In genomic region chr3:9889405-9889804, GRCh38 we compare ENCODE assay signal across 21 cellular contexts. TPM values are rescaled to one million over a fixed set of nuclear protein-coding genes. Genes with fewer than 3 reads are reported as not detected.
DNase-seq lines count a peak whose midpoint lies in the region; ATAC-seq and TF ChIP-seq lines count a peak whose summit lies in the region.
"Had no signal": no experiment of that assay in that cellular context is flagged by ENCODE, and none has a peak within 500 bp of the region (broad histone marks: within the 10 kb centered on the region; RNA-seq: fewer than 3 reads in every experiment).

No MANE protein-coding gene starts in this region.

- no peak overlapping the region for H3K14ac ChIP-seq in IMR-90 (replicated peaks; ENCODE audit: low read depth, low read length)

- H3K9me3 Mint-ChIP-seq in CD8-positive, alpha-beta T cell: no peaks in the 10 kb centered on the region
- H3K9me3 Mint-ChIP-seq in activated naive CD8-positive, alpha-beta T cell (ENCODE audit: low read depth): no peaks in the 10 kb centered on the region
- no peaks in the 10 kb centered on the region for H3K9me3 Mint-ChIP-seq in natural killer cell
- H3K9me3 Mint-ChIP-seq: activated naive CD8-positive, alpha-beta T cell treated with anti-CD3 and anti-CD28 coated beads, Interleukin-2, amount 10 ng/mL, durations not matched to agents 7 days and 5 days had no signal

- peaks cover 16% of the 10 kb centered on the region for H3K4me1 ChIP-seq in CD8-positive, alpha-beta T cell (ENCODE audit: insufficient read depth, low read length)
- peaks cover 4% of the 10 kb centered on the region for H3K4me1 ChIP-seq in IMR-90 (ENCODE audit: control insufficient read depth, insufficient read depth, low read length)

- no peak overlapping the region; a peak in 1 of 4 replicates for H4K8ac ChIP-seq in IMR-90 (ENCODE audit: low read depth in 2 of 2, low read length in 2 of 2)

- H3K18ac ChIP-seq in IMR-90 (ENCODE audit: low read depth, low read length): no peak overlapping the region

- H3K4me1 Mint-ChIP-seq in CD8-positive, alpha-beta T cell (ENCODE audit: low read depth): peaks cover 34% of the 10 kb centered on the region
- H3K4me1 Mint-ChIP-seq in activated naive CD8-positive, alpha-beta T cell (ENCODE audit: low read depth): peaks cover 32% of the 10 kb centered on the region
- H3K4me1 Mint-ChIP-seq in natural killer cell: peaks cover 31 to 45% of the 10 kb centered on the region in 2 donors

- H3K27ac ChIP-seq in CD8-positive, alpha-beta T cell (ENCODE audit: low read depth, low read length): no peak overlapping the region
- H3K27ac ChIP-seq in IMR-90 (ENCODE audit: insufficient read depth, low read length): no peak overlapping the region

- no peak overlapping the region for H2AK9ac ChIP-seq in IMR-90 (replicated peaks; ENCODE audit: low read depth, low read length, poor library complexity)

- DNase-seq in CD8-positive, alpha-beta T cell: no peak
- DNase-seq in IMR-90 (no peak), natural killer cell (no peak), NK-92 (lab: John Stamatoyannopoulos, UW; ENCODE audit: unreplicated experiment) (no peak), LoVo (ENCODE audit: low spot score) (no peak)
- DNase-seq: activated naive CD8-positive, alpha-beta T cell treated with anti-CD3 and anti-CD28 coated beads, Interleukin-2, amount 10 ng/mL, durations not matched to agents 7 days and 5 days; DMS53; heart left ventricle; midbrain; NCI-H1930; stimulated activated CD4-positive, alpha-beta T cell treated with anti-CD3 and anti-CD28 coated beads, Interleukin-4, amount 100 ng/mL, for 24 hours; stimulated activated CD8-positive, alpha-beta memory T cell treated with anti-CD3 and anti-CD28 coated beads, Interleukin-4, amount 100 ng/mL, for 48 hours; thyroid gland had no signal

- peaks cover 16 to 30% of the 10 kb centered on the region in 2 experiments for H3K79me1 ChIP-seq in IMR-90 (ENCODE audit: low read depth in 1 of 2, low read length in 2 of 2)

- H3K23ac ChIP-seq in IMR-90 (ENCODE audit: low read depth, low read length): no peak overlapping the region

- POLR2A ChIA-PET in CD8-positive, alpha-beta T cell (lab: Charles Lee): interaction anchor here (2.4 to 3.3 kb wide), 2 partner anchors 43 to 46 kb away, joined by 7 to 33 read pairs; partner anchors contain the start of genes CRELD1 and RPUSD3
- POLR2A ChIA-PET in IMR-90 (lab: Charles Lee; ENCODE audit: unreplicated experiment): no interaction called here

- 0 out of 2 replicates have a peak, but pooled peaks cover 6% of the 10 kb centered on the region for H3K9me1 ChIP-seq in IMR-90 (ENCODE audit: insufficient read depth, low read length)

- no peaks in the 10 kb centered on the region; the same call in 1 of the 2 replicates for H4K20me1 ChIP-seq in IMR-90 (ENCODE audit: insufficient read depth, low read length)

- CTCF ChIA-PET in CD8-positive, alpha-beta T cell (lab: Charles Lee): interaction anchor here (0.9 kb wide), 2 partner anchors 9 to 43 kb away, joined by 3 to 4 read pairs; no protein-coding TSS in a partner anchor
- CTCF ChIA-PET in IMR-90 (lab: Yijun Ruan, JAX): no interaction called here

- intact Hi-C loops in CD8-positive, alpha-beta T cell (cut with DNase I, micrococcal nuclease): loop anchor here in 1 of 2 experiments (1.0 to 5.0 kb wide), 2 partner anchors 45 to 142 kb away; partner anchors contain the start of genes OGG1 and RPUSD3
- intact Hi-C loops in IMR-90 (cut with micrococcal nuclease) (no loop called here), natural killer cell (cut with micrococcal nuclease) (no loop called here)

- TF ChIP-seq CTCF in CD8-positive, alpha-beta T cell (IDR thresholded peaks at IDR 0.05): no peak
- TF ChIP-seq CTCF in IMR-90 (conservative IDR thresholded peaks at IDR 0.05; ENCODE audit: low read depth, low read length) (no peak), natural killer cell (IDR thresholded peaks at IDR 0.05) (no peak)

- H3K4me2 ChIP-seq in IMR-90 (ENCODE audit: low read depth, low read length): no peak overlapping the region

- peaks cover 28% of the 10 kb centered on the region for H3K36me3 Mint-ChIP-seq in CD8-positive, alpha-beta T cell
- peaks cover 22% of the 10 kb centered on the region for H3K36me3 Mint-ChIP-seq in activated naive CD8-positive, alpha-beta T cell
- peaks cover 6% of the 10 kb centered on the region for H3K36me3 Mint-ChIP-seq in natural killer cell

- H3K4me3 ChIP-seq in CD8-positive, alpha-beta T cell (ENCODE audit: low read depth, low read length): no peak overlapping the region
- H3K4me3 ChIP-seq in IMR-90 (ENCODE audit: insufficient read depth, low read depth, low read length): no peak overlapping the region

- no peak for ATAC-seq in CD8-positive, alpha-beta T cell
- ATAC-seq in IMR-90 (ENCODE audit: low read depth) (no peak), natural killer cell (no peak), GM19397 (IDR thresholded peaks at IDR 0.05; ENCODE audit: unreplicated experiment) (no peak)

- no peak overlapping the region for H2BK15ac ChIP-seq in IMR-90 (ENCODE audit: low read depth, low read length)

- H2AK5ac ChIP-seq in IMR-90 (ENCODE audit: low read depth, low read length): no peak overlapping the region; the same call in 1 of the 2 replicates

- 0 out of 2 replicates have a peak overlapping the region, but pooled peaks have one; percentile 75 for H4K5ac ChIP-seq in IMR-90 (ENCODE audit: low read depth, low read length)

- H4K91ac ChIP-seq in IMR-90 (ENCODE audit: insufficient read depth, low read depth, low read length): no peak overlapping the region

- TF ChIP-seq POLR2A in IMR-90 (IDR thresholded peaks at IDR 0.05; ENCODE audit: low read depth, low read length): no peak

- peak overlapping the region; percentile 34; the same call in 1 of the 2 replicates for H2BK120ac ChIP-seq in IMR-90 (ENCODE audit: low read depth, low read length)

- no peak overlapping the region for H2BK20ac ChIP-seq in IMR-90 (ENCODE audit: low read depth, low read length)

- no peak for TF ChIP-seq RAD21 in IMR-90 (IDR thresholded peaks at IDR 0.05; ENCODE audit: low read length)

- H2BK5ac ChIP-seq in IMR-90 (ENCODE audit: low read depth, low read length, poor library complexity, severe bottlenecking): no peak overlapping the region

- H3K27me3 Mint-ChIP-seq in CD8-positive, alpha-beta T cell (ENCODE audit: low read depth): no peaks in the 10 kb centered on the region
- H3K27me3 Mint-ChIP-seq in activated naive CD8-positive, alpha-beta T cell: no peaks in the 10 kb centered on the region
- no peaks in the 10 kb centered on the region for H3K27me3 Mint-ChIP-seq in natural killer cell (ENCODE audit: low read depth in 2 of 2)
- H3K27me3 Mint-ChIP-seq: activated naive CD8-positive, alpha-beta T cell treated with anti-CD3 and anti-CD28 coated beads, Interleukin-2, amount 10 ng/mL, durations not matched to agents 7 days and 5 days had no signal

- dilution Hi-C loops in IMR-90 (cut with HindIII; ENCODE audit: low sequenced_read_pairs, unreplicated experiment): no loop called here

- H3K27me3 ChIP-seq in CD8-positive, alpha-beta T cell (ENCODE audit: insufficient read depth, low read length): no peaks in the 10 kb centered on the region
- H3K27me3 ChIP-seq in IMR-90 (ENCODE audit: control insufficient read depth, insufficient read depth, low read length): no peaks in the 10 kb centered on the region
- H3K27me3 ChIP-seq: BLaER1, heart left ventricle, thyroid gland had no signal

- WGBS in IMR-90 (ENCODE audit: extremely low coverage in 2 of 2, insufficient read length in 1 of 2), 2 experiments: no CpG with 5 or more reads among the region's 5 CpGs

- peak overlapping the region; percentile 55 for H3K4me3 Mint-ChIP-seq in CD8-positive, alpha-beta T cell
- H3K4me3 Mint-ChIP-seq in activated naive CD8-positive, alpha-beta T cell: peak overlapping the region; percentile 93
- peak overlapping the region; percentile 99 for H3K4me3 Mint-ChIP-seq in natural killer cell

- peaks cover 11% of the 10 kb centered on the region for H3K36me3 ChIP-seq in CD8-positive, alpha-beta T cell (ENCODE audit: insufficient read depth, low read length)
- peaks cover 13% of the 10 kb centered on the region for H3K36me3 ChIP-seq in IMR-90 (ENCODE audit: control insufficient read depth, insufficient read depth, low read length)

- no peak overlapping the region for H3K9ac ChIP-seq in IMR-90 (ENCODE audit: low read depth, low read length)
- H3K9ac ChIP-seq: parathyroid adenoma had no signal

- 0 out of 2 replicates have a peak overlapping the region, but pooled peaks have one; percentile 5 for H3K4ac ChIP-seq in IMR-90 (ENCODE audit: low read depth, low read length)

- no peaks in the 10 kb centered on the region for H3K9me3 ChIP-seq in CD8-positive, alpha-beta T cell (ENCODE audit: low read length)
- H3K9me3 ChIP-seq in IMR-90 (ENCODE audit: control insufficient read depth, insufficient read depth, low read length): no peaks in the 10 kb centered on the region
- H3K9me3 ChIP-seq: BLaER1, HAP-1, heart left ventricle, thyroid gland had no signal

- H2AFZ ChIP-seq in IMR-90 (replicated peaks; ENCODE audit: low read length, poor library complexity): peak overlapping the region; percentile 28

- BruUV-seq in IMR-90 (replicated peaks; lab: Mats Ljungman, UMichigan): no TSS peak

- in situ Hi-C loops in IMR-90 (cut with MboI; ENCODE audit: low sequenced_read_pairs): no loop called here

- H3K56ac ChIP-seq in IMR-90 (ENCODE audit: extremely low read depth, insufficient read depth, low read length): no peak overlapping the region

- H3K27ac Mint-ChIP-seq in CD8-positive, alpha-beta T cell: peak overlapping the region; percentile 77
- peak overlapping the region; percentile 94 for H3K27ac Mint-ChIP-seq in activated naive CD8-positive, alpha-beta T cell
- peak overlapping the region in 1 of 2 donors; percentile 98 for H3K27ac Mint-ChIP-seq in natural killer cell

RNA-seq across cellular contexts. Expression of gene JAGN1, which starts 1.0 kb away (rescaled TPM):
- 10 to 100 TPM; 13.4 to 14.5 TPM for total RNA-seq in CD8-positive, alpha-beta T cell
- total RNA-seq in IMR-90 (2012; rRNA removed): 39.3 and 40.5 TPM in 2 replicates
- 30.3 and 32.7 TPM in 2 replicates for polyA plus RNA-seq in IMR-90 (2012; rRNA removed)
- polyA plus RNA-seq in IMR-90 (2012; cell fraction: cytosol; rRNA removed): 17.6 and 44.6 TPM in 2 replicates
- 8.8 and 13.0 TPM in 2 replicates for polyA plus RNA-seq in IMR-90 (2012; cell fraction: nucleus; rRNA removed; ENCODE audit: low replicate concordance)
- 10 to 100 TPM; 15.4 to 16.6 (median 15.5) TPM for total RNA-seq in natural killer cell

RNA-seq across cellular contexts. Expression of gene CIDEC, which starts 9.4 kb away (rescaled TPM):
- not detected for total RNA-seq in CD8-positive, alpha-beta T cell
- total RNA-seq in IMR-90 (2012; rRNA removed) (not detected in 2 replicates), natural killer cell (not detected)
- 0.09 TPM in 1 of 2 replicates, not detected in the other for polyA plus RNA-seq in IMR-90 (2012; rRNA removed)
- 0.07 and 0.11 TPM in 2 replicates for polyA plus RNA-seq in IMR-90 (2012; cell fraction: cytosol; rRNA removed)
- polyA plus RNA-seq in IMR-90 (2012; cell fraction: nucleus; rRNA removed; ENCODE audit: low replicate concordance): not detected in 2 replicates
- total RNA-seq: activated CD8-positive, alpha-beta memory T cell treated with anti-CD3 and anti-CD28 coated beads for 36 hours; activated naive CD8-positive, alpha-beta T cell treated with anti-CD3 and anti-CD28 coated beads, Interleukin-2, amount 10 ng/mL, durations not matched to agents 7 days and 5 days; kidney epithelial cell; NCI-H460 had no signal

RNA-seq across cellular contexts. Expression of gene IL17RE, which starts 13.2 kb away (rescaled TPM):
- total RNA-seq in CD8-positive, alpha-beta T cell: 1 to 10 TPM; 2.5 to 3.1 TPM
- 0.90 and 1.1 TPM in 2 replicates for total RNA-seq in IMR-90 (2012; rRNA removed)
- polyA plus RNA-seq in IMR-90 (2012; rRNA removed): 7.2 and 8.6 TPM in 2 replicates
- 2.9 and 4.4 TPM in 2 replicates for polyA plus RNA-seq in IMR-90 (2012; cell fraction: cytosol; rRNA removed)
- polyA plus RNA-seq in IMR-90 (2012; cell fraction: nucleus; rRNA removed; ENCODE audit: low replicate concordance): 14.6 and 32.4 TPM in 2 replicates
- total RNA-seq in natural killer cell: 1 to 10 TPM in 2 of 3 donors, under 1 TPM in 1; 0.28 to 2.5 (median 1.5) TPM

RNA-seq across cellular contexts. Expression of gene IL17RC, which starts 27.5 kb away (rescaled TPM):
- under 1 TPM; 0.71 to 0.83 TPM for total RNA-seq in CD8-positive, alpha-beta T cell
- total RNA-seq in IMR-90 (2012; rRNA removed) (18.9 and 20.8 TPM in 2 replicates), natural killer cell (1 to 10 TPM in 2 of 3 donors, under 1 TPM in 1; 0.77 to 1.5 (median 1.2) TPM)
- polyA plus RNA-seq in IMR-90 (2012; rRNA removed): 28.3 and 29.9 TPM in 2 replicates
- polyA plus RNA-seq in IMR-90 (2012; cell fraction: cytosol; rRNA removed): 30.0 and 33.9 TPM in 2 replicates
- polyA plus RNA-seq in IMR-90 (2012; cell fraction: nucleus; rRNA removed; ENCODE audit: low replicate concordance): 64.3 and 129 TPM in 2 replicates

RNA-seq across cellular contexts. Expression of gene CRELD1, which starts 44.2 kb away (rescaled TPM):
- total RNA-seq in CD8-positive, alpha-beta T cell: 10 to 100 TPM in 1 of 2 experiments, 1 to 10 TPM in 1; 6.3 to 10.7 TPM
- total RNA-seq in IMR-90 (2012; rRNA removed) (8.6 and 9.4 TPM in 2 replicates), natural killer cell (10 to 100 TPM; 29.1 to 35.6 (median 32.9) TPM)
- 25.2 and 25.7 TPM in 2 replicates for polyA plus RNA-seq in IMR-90 (2012; rRNA removed)
- 23.1 and 33.9 TPM in 2 replicates for polyA plus RNA-seq in IMR-90 (2012; cell fraction: cytosol; rRNA removed)
- 45.2 and 54.3 TPM in 2 replicates for polyA plus RNA-seq in IMR-90 (2012; cell fraction: nucleus; rRNA removed; ENCODE audit: low replicate concordance)
